13 cellular contexts compared by ENCODE assay signal in genomic region chr6:40947876-40948514, GRCh38.
A peak's percentile ranks its signal among the peaks of the same experiment; 100 is the strongest.
DNase-seq lines count a peak whose midpoint lies in the region; ATAC-seq, FAIRE-seq and TF ChIP-seq lines count a peak whose summit lies in the region.
"Had no signal": no experiment of that assay in that cellular context is flagged by ENCODE, and none has a peak within 500 bp of the region (broad histone marks: within the 10 kb centered on the region; RNA-seq: fewer than 3 reads in every experiment).

No MANE protein-coding gene starts in this region.

- no peaks in the 10 kb centered on the region for H3K27me3 ChIP-seq in PC-3 (ENCODE audit: low read length)
- H3K27me3 ChIP-seq in endothelial cell of umbilical vein (ENCODE audit: control insufficient read depth in 2 of 2, insufficient read depth in 2 of 2, low read length in 2 of 2), result peaks cover 0 to 4% of the 10 kb centered on the region in 2 experiments

- H3F3A ChIP-seq in PC-3 (ENCODE audit: low read length, unreplicated experiment), result no peaks in the 10 kb centered on the region

- H3K4me1 ChIP-seq in PC-3 (ENCODE audit: insufficient read depth, low read length) (peaks cover 40% of the 10 kb centered on the region), endothelial cell of umbilical vein (ENCODE audit: control insufficient read depth, extremely low read depth, insufficient read depth, low read length) (peaks cover 6% of the 10 kb centered on the region)

- H3K36me3 ChIP-seq in PC-3 (ENCODE audit: low read depth, low read length), result no peaks in the 10 kb centered on the region
- H3K36me3 ChIP-seq in endothelial cell of umbilical vein (ENCODE audit: control insufficient read depth in 2 of 2, extremely low read depth in 1 of 2, insufficient read depth in 2 of 2, low read length in 2 of 2), result no peaks in the 10 kb centered on the region

- H3K9me2 ChIP-seq in PC-3 (replicated peaks; ENCODE audit: low read length), result no peaks in the 10 kb centered on the region

- H3K9ac ChIP-seq in PC-3 (ENCODE audit: low read length) (no peak overlapping the region), endothelial cell of umbilical vein (replicated peaks; ENCODE audit: extremely low read depth, insufficient read depth, low read length) (no peak overlapping the region)

- H3K79me2 ChIP-seq in PC-3 (ENCODE audit: low read length) (no peaks in the 10 kb centered on the region), endothelial cell of umbilical vein (ENCODE audit: control insufficient read depth, insufficient read depth, low read length) (no peaks in the 10 kb centered on the region)

- POLR2A ChIA-PET in PC-3 (lab: Charles Lee; ENCODE audit: unreplicated experiment) (interaction anchor here (0.6 kb wide), 1 partner anchor 9 kb away, joined by 4 read pairs; no protein-coding TSS in a partner anchor), endothelial cell of umbilical vein (lab: Charles Lee) (no interaction called here)

- DNase-seq in GM04503 (ENCODE audit: low read depth), result peak; percentile 38
- peak; percentile 76 for DNase-seq in PC-3
- peak; percentile 71 for DNase-seq in endothelial cell of umbilical vein (ENCODE audit: low read depth, low spot score)
- no peak for DNase-seq in neural crest cell (ENCODE audit: low read depth, low spot score)
- no peak for DNase-seq in NCI-H510A (lab: John Stamatoyannopoulos, UW)
- DNase-seq in NCI-H2029 treated with DMSO at 0.1 percent for 48 hours (lab: John Stamatoyannopoulos, UW), result no peak
- DNase-seq: Calu3, mucosa of descending colon, right cardiac atrium had no signal

- H4K20me1 ChIP-seq in PC-3 (ENCODE audit: low read length), result no peaks in the 10 kb centered on the region
- no peaks in the 10 kb centered on the region for H4K20me1 ChIP-seq in endothelial cell of umbilical vein (replicated peaks; ENCODE audit: control insufficient read depth, extremely low read depth, insufficient read depth, low read length)

- H3K4me2 ChIP-seq in PC-3 (ENCODE audit: low read length), result peak overlapping the region; percentile 46
- H3K4me2 ChIP-seq in endothelial cell of umbilical vein (ENCODE audit: insufficient read depth, low read length), result no peak overlapping the region

- CTCF ChIA-PET in PC-3 (lab: Charles Lee), result no interaction called here
- CTCF ChIA-PET in endothelial cell of umbilical vein (lab: Charles Lee), result interaction anchor here (1.0 to 2.6 kb wide), 3 partner anchors 11 to 80 kb away, joined by 3 to 8 read pairs (median 4); no protein-coding TSS in a partner anchor

- peak overlapping the region; percentile 33; the same call in 1 of the 2 replicates for H2AFZ ChIP-seq in PC-3 (ENCODE audit: low read length)
- H2AFZ ChIP-seq in endothelial cell of umbilical vein (ENCODE audit: low read depth, low read length), result peak overlapping the region; percentile 68

- BruUV-seq in PC-3 (replicated peaks; lab: Mats Ljungman, UMichigan) (no TSS peak), endothelial cell of umbilical vein (replicated peaks; lab: Mats Ljungman, UMichigan) (no TSS peak)

- H3K4me1 Mint-ChIP-seq in neural crest cell, result peaks cover 11% of the 10 kb centered on the region

- no peak overlapping the region for H3K4me3 ChIP-seq in PC-3 (ENCODE audit: low read length)
- no peak overlapping the region for H3K4me3 ChIP-seq in endothelial cell of umbilical vein (replicated peaks in 1 of 3; ENCODE audit: insufficient read depth in 1 of 3, low read depth in 1 of 3, low read length in 3 of 3)
- H3K4me3 ChIP-seq: mucosa of descending colon had no signal

- H3K36me3 Mint-ChIP-seq in neural crest cell (ENCODE audit: low read depth), result no peaks in the 10 kb centered on the region

- H3K27me3 Mint-ChIP-seq in neural crest cell (ENCODE audit: low read depth), result no peaks in the 10 kb centered on the region

- H3K27ac Mint-ChIP-seq in neural crest cell (ENCODE audit: unreplicated experiment), result peak overlapping the region; percentile 30
- H3K27ac Mint-ChIP-seq: activated T-helper 1 cell treated with anti-CD3 and anti-CD28 coated beads, Interleukin-12 subunit alpha, Interleukin-12 subunit beta, Interleukin-2, Interleukin-4 antibody, amounts not matched to agents 30 ng/mL and 10 ng/mL and 1 ng/mL, durations not matched to agents 14 hours and 24 hours and 36 hours had no signal

- ATAC-seq in PC-3 (peak; percentile 81), HG03045 (IDR thresholded peaks at IDR 0.05; ENCODE audit: unreplicated experiment) (no peak), HG02970 (IDR thresholded peaks at IDR 0.05; ENCODE audit: low FRiP score, unreplicated experiment) (no peak)
- ATAC-seq: mucosa of descending colon, right cardiac atrium, Right ventricle myocardium inferior had no signal

- H3K9me3 ChIP-seq in PC-3 (ENCODE audit: low read length), result no peaks in the 10 kb centered on the region
- H3K9me3 ChIP-seq in endothelial cell of umbilical vein (replicated peaks; ENCODE audit: control insufficient read depth, insufficient read depth, low read length), result no peaks in the 10 kb centered on the region
- H3K9me3 ChIP-seq: mucosa of descending colon had no signal

- no peak for TF ChIP-seq POLR2A in endothelial cell of umbilical vein (IDR thresholded peaks at IDR 0.05; ENCODE audit: low read depth, low read length)

- intact Hi-C loops in PC-3 (cut with micrococcal nuclease), result no loop called here
- intact Hi-C loops in endothelial cell of umbilical vein (cut with micrococcal nuclease), result no loop called here

- H3K27ac ChIP-seq in PC-3 (ENCODE audit: low read length), result peak overlapping the region; percentile 43
- H3K27ac ChIP-seq in endothelial cell of umbilical vein (ENCODE audit: insufficient read depth, low read depth, low read length), result no peak overlapping the region

- no peak overlapping the region for H3K4me3 Mint-ChIP-seq in neural crest cell
- H3K4me3 Mint-ChIP-seq: activated T-helper 1 cell treated with anti-CD3 and anti-CD28 coated beads, Interleukin-12 subunit alpha, Interleukin-12 subunit beta, Interleukin-2, Interleukin-4 antibody, amounts not matched to agents 30 ng/mL and 10 ng/mL and 1 ng/mL, durations not matched to agents 14 hours and 24 hours and 36 hours had no signal

- no peaks in the 10 kb centered on the region for H3K9me3 Mint-ChIP-seq in neural crest cell
- H3K9me3 Mint-ChIP-seq: activated T-helper 1 cell treated with anti-CD3 and anti-CD28 coated beads, Interleukin-12 subunit alpha, Interleukin-12 subunit beta, Interleukin-2, Interleukin-4 antibody, amounts not matched to agents 30 ng/mL and 10 ng/mL and 1 ng/mL, durations not matched to agents 14 hours and 24 hours and 36 hours had no signal

- TF ChIP-seq CTCF in PC-3 (conservative IDR thresholded peaks at IDR 0.05; ENCODE audit: low read depth, low read length), result no peak
- TF ChIP-seq CTCF in endothelial cell of umbilical vein (IDR thresholded peaks at IDR 0.05; ENCODE audit: extremely low read depth in 1 of 2, insufficient read depth in 1 of 2, low read depth in 1 of 2, low read length in 2 of 2), result no peak
- no peak for TF ChIP-seq CTCF in neural crest cell (conservative IDR thresholded peaks at IDR 0.05)

- no peaks in the 10 kb centered on the region for H3K9me1 ChIP-seq in endothelial cell of umbilical vein (replicated peaks; ENCODE audit: control insufficient read depth, extremely low read depth, insufficient read depth, low read length)

- dilution Hi-C loops in endothelial cell of umbilical vein (cut with MboI; ENCODE audit: extremely low pct_ligation_motif_present, low sequenced_read_pairs), result no loop called here

- peak; percentile 85 for FAIRE-seq in endothelial cell of umbilical vein (lab: Jason Lieb, UNC)

TF ChIP-seq in endothelial cell of umbilical vein, 7 proteins besides CTCF, POLR2A, EP300 and RAD21:
- no peak for TF ChIP-seq MYC (IDR thresholded peaks at IDR 0.05; ENCODE audit: low read depth, low read length)
- no peak for TF ChIP-seq GATA2 (IDR thresholded peaks at IDR 0.05; ENCODE audit: insufficient read depth, insufficient read length, low read depth, low read length)
- TF ChIP-seq FOS (IDR thresholded peaks at IDR 0.05; ENCODE audit: borderline replicate concordance, insufficient read depth, low read length), result peak; percentile 92
- no peak for TF ChIP-seq POLR2AphosphoS5 (IDR thresholded peaks at IDR 0.05; ENCODE audit: insufficient read depth, low read depth, low read length)
- TF ChIP-seq JUN (IDR thresholded peaks at IDR 0.05; ENCODE audit: borderline replicate concordance, insufficient read depth, insufficient read length, low read depth), result peak; percentile 65
TF ChIP-seq in endothelial cell of umbilical vein: peak in this region for 2.

Comparison
In these comparisons a context has a peak if more than half of its experiments do, and no peak if none do; other contexts are left out.
1. DNase-seq: peak in GM04503 (single experiment), PC-3 (single experiment) and endothelial cell of umbilical vein (single experiment); none in neural crest cell (single experiment), NCI-H510A (single experiment) and NCI-H2029 treated with DMSO at 0.1 percent for 48 hours (single experiment).